ENCODE assay signal across 16 cellular contexts in the genomic region with DNA sequence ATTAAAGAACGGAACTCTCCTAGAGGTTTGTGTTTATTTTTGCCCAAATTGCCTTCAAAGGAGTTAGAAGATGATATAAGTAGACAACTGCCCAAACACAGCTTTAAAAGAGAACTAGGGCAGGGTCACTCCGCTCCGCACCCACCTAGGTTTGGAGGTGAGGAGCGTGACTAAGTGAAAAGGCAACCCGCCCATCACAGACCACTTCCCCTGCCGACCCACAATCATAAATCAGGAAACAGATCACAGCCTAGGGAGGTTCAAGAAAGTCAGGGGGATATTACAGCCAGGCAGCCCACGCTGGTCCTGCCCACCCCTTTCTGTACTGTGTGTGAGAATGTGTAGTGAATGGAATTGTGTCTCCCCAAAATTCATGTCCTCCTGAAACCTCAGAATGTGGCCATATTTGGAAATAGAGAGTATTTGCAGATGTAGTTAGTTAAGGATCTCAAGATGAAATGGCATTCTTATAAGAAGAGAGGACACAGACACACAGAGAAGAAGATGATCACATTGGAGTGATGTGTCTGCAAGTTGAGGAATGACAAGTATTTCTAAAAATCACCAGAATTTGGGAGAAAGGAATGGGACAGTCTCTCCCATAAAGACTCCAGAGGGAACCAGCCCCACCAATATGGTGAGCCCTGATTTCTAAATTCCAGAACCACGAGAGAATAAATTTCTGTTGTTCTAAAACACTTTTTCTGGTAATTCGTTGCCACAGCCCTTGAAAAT.
DNase-seq lines count a peak whose midpoint lies in the region; ATAC-seq and TF ChIP-seq lines count a peak whose summit lies in the region.
"Had no signal": no experiment of that assay in that cellular context is flagged by ENCODE, and none has a peak within 500 bp of the region (broad histone marks: within the 10 kb centered on the region; RNA-seq: fewer than 3 reads in every experiment).

No MANE protein-coding gene starts in this region.

- H3K27me3 Mint-ChIP-seq in neural progenitor cell (ENCODE audit: insufficient read depth, low read depth) = peaks cover 6% of the 10 kb centered on the region

- TF ChIP-seq CTCF in AG10803 (conservative IDR thresholded peaks at IDR 0.05; ENCODE audit: low read length) (no peak), neural progenitor cell (IDR thresholded peaks at IDR 0.05) (no peak), heart right ventricle (IDR thresholded peaks at IDR 0.05) (no peak), tibial artery (IDR thresholded peaks at IDR 0.05) (no peak)

- DNase-seq in AG10803 (ENCODE audit: low read depth) = peak; percentile 42
- no peak for DNase-seq in adipocyte (ENCODE audit: low read depth)
- peak; percentile 94 for DNase-seq in left kidney (ENCODE audit: low read depth, low spot score)
- DNase-seq in neural progenitor cell (ENCODE audit: low spot score) = no peak
- DNase-seq in heart right ventricle = no peak
- DNase-seq in tibial artery = no peak
- no peak for DNase-seq in left colon
- DNase-seq in DMS53 treated with DMSO at 0.1 percent for 48 hours (lab: John Stamatoyannopoulos, UW; ENCODE audit: unreplicated experiment) = no peak
- DNase-seq: AML-193; Caco-2; CD8-positive, alpha-beta memory T cell; DMS53; GOT3 had no signal

- H3K4me2 ChIP-seq in neural progenitor cell = peak overlapping the region; percentile 53
- H3K4me2 ChIP-seq: BLaER1 had no signal

- intact Hi-C loops in heart right ventricle (cut with DNase I) = no loop called here
- intact Hi-C loops in tibial artery (cut with DNase I; ENCODE audit: low total_unique reads) = no loop called here
- intact Hi-C loops in left colon (cut with DNase I, micrococcal nuclease) = no loop called here

- H3K9me3 ChIP-seq in adipocyte (ENCODE audit: control insufficient read depth, low read length) = peaks cover 8% of the 10 kb centered on the region
- no peaks in the 10 kb centered on the region for H3K9me3 ChIP-seq in neural progenitor cell (ENCODE audit: low read depth)
- no peaks in the 10 kb centered on the region for H3K9me3 ChIP-seq in heart right ventricle
- H3K9me3 ChIP-seq in tibial artery = no peaks in the 10 kb centered on the region
- H3K9me3 ChIP-seq: BLaER1 had no signal

- 83 to 90% methylated on average over 9 of the region's 9 CpGs for WGBS in heart right ventricle, 2 donors

- no peak overlapping the region for H2AFZ ChIP-seq in neural progenitor cell (replicated peaks)

- peaks cover 34% of the 10 kb centered on the region for H3K4me1 Mint-ChIP-seq in neural progenitor cell
- H3K4me1 Mint-ChIP-seq: CD8-positive, alpha-beta memory T cell had no signal

- H3K4me3 ChIP-seq in AG10803 (ENCODE audit: low read length) (no peak overlapping the region), adipocyte (ENCODE audit: low read length) (peak overlapping the region; percentile 35), neural progenitor cell (no peak overlapping the region), heart right ventricle (no peak overlapping the region), tibial artery (no peak overlapping the region)
- H3K4me3 ChIP-seq: BLaER1 had no signal

- no peaks in the 10 kb centered on the region for H3K79me2 ChIP-seq in neural progenitor cell (ENCODE audit: low read depth)

- peak overlapping the region; percentile 76 for H3K27ac Mint-ChIP-seq in neural progenitor cell
- H3K27ac Mint-ChIP-seq: CD8-positive, alpha-beta memory T cell had no signal

- H3K4me1 ChIP-seq in adipocyte (ENCODE audit: control insufficient read depth, insufficient read depth, low read length) = peaks cover 19% of the 10 kb centered on the region
- peaks cover 19% of the 10 kb centered on the region for H3K4me1 ChIP-seq in neural progenitor cell
- H3K4me1 ChIP-seq in heart right ventricle = peaks cover 0 to 9% (median 0%) of the 10 kb centered on the region in 9 donors
- H3K4me1 ChIP-seq in tibial artery = peaks cover 0 to 31% (median 10%) of the 10 kb centered on the region in 4 donors

- H3K4me3 Mint-ChIP-seq in neural progenitor cell = no peak overlapping the region
- H3K4me3 Mint-ChIP-seq: CD8-positive, alpha-beta memory T cell had no signal

- H3K36me3 ChIP-seq in adipocyte (ENCODE audit: control insufficient read depth, insufficient read depth, low read length, severe bottlenecking) (no peaks in the 10 kb centered on the region), neural progenitor cell (no peaks in the 10 kb centered on the region), heart right ventricle (no peaks in the 10 kb centered on the region), tibial artery (no peaks in the 10 kb centered on the region)
- H3K36me3 ChIP-seq: BLaER1 had no signal

- H3K36me3 Mint-ChIP-seq in neural progenitor cell = no peaks in the 10 kb centered on the region
- H3K36me3 Mint-ChIP-seq: CD8-positive, alpha-beta memory T cell had no signal

- peaks cover 9% of the 10 kb centered on the region for H3K9me3 Mint-ChIP-seq in neural progenitor cell

- no peaks in the 10 kb centered on the region for H3F3A ChIP-seq in neural progenitor cell (ENCODE audit: low read depth)

- no peak overlapping the region for H3K9ac ChIP-seq in adipocyte (ENCODE audit: low read length)
- H3K9ac ChIP-seq in neural progenitor cell = no peak overlapping the region
- H3K9ac ChIP-seq: BLaER1 had no signal

- no peaks in the 10 kb centered on the region for H4K20me1 ChIP-seq in neural progenitor cell (ENCODE audit: low read depth)
- H4K20me1 ChIP-seq: BLaER1 had no signal

- no peak overlapping the region for H3K27ac ChIP-seq in neural progenitor cell
- H3K27ac ChIP-seq in heart right ventricle = no peak overlapping the region
- no peak overlapping the region for H3K27ac ChIP-seq in tibial artery
- H3K27ac ChIP-seq: 22Rv1, BLaER1, HL-60 had no signal

- ATAC-seq in heart right ventricle = no peak
- no peak for ATAC-seq in left colon

- H3K27me3 ChIP-seq in adipocyte (replicated peaks; ENCODE audit: control insufficient read depth, insufficient read depth, low read length) (no peaks in the 10 kb centered on the region), neural progenitor cell (no peaks in the 10 kb centered on the region), heart right ventricle (no peaks in the 10 kb centered on the region), tibial artery (no peaks in the 10 kb centered on the region)
- H3K27me3 ChIP-seq: BLaER1 had no signal

Comparison
In these comparisons a context has a peak if more than half of its experiments do, and no peak if none do; other contexts are left out.
1. DNase-seq: peak in AG10803 (single experiment) and left kidney (single experiment); none in adipocyte (single experiment), neural progenitor cell (single experiment), heart right ventricle (0 of 2), tibial artery (0 of 2), left colon (0 of 2) and DMS53 treated with DMSO at 0.1 percent for 48 hours (single experiment).